Comparison of ENCODE assay signal across 4 cellular contexts in genomic region chr19:31292639-31293185, GRCh38.
TF ChIP-seq lines count a peak whose summit lies in the region.

No MANE protein-coding gene starts in this region.

TF ChIP-seq in HEK293, 187 proteins besides CTCF, POLR2A, EP300 and RAD21 (continues in another document):
- TF ChIP-seq KLF7 (tag by site-specific recombination; IDR thresholded peaks at IDR 0.05; ENCODE audit: borderline replicate concordance) (0 out of 2 replicates have a peak, but pooled peaks have one; percentile 34), ZNF544 (tag by site-specific recombination; IDR thresholded peaks at IDR 0.05) (peak; percentile 76; the same call in 1 of the 2 replicates), ZBTB17 (tag by site-specific recombination; IDR thresholded peaks at IDR 0.05) (peak; percentile 75), ZNF571 (tag by site-specific recombination; IDR thresholded peaks at IDR 0.05) (0 out of 2 replicates have a peak, but pooled peaks have one; percentile 33), ZNF157 (tag by site-specific recombination; IDR thresholded peaks at IDR 0.05) (0 out of 2 replicates have a peak, but pooled peaks have one; percentile 30), GLI2 (tag by site-specific recombination; IDR thresholded peaks at IDR 0.05; ENCODE audit: borderline replicate concordance, low read depth) (no peak), OVOL3 (tag by site-specific recombination; IDR thresholded peaks at IDR 0.05) (no peak), ZNF311 (tag by site-specific recombination; IDR thresholded peaks at IDR 0.05; ENCODE audit: borderline replicate concordance) (peak; percentile 73; the same call in 1 of the 2 replicates), ZNF776 (tag by site-specific recombination; IDR thresholded peaks at IDR 0.05; ENCODE audit: borderline replicate concordance) (0 out of 2 replicates have a peak, but pooled peaks have one; percentile 70), ZFP69B (tag by site-specific recombination; IDR thresholded peaks at IDR 0.05) (no peak)
- TF ChIP-seq, protein P1, sequence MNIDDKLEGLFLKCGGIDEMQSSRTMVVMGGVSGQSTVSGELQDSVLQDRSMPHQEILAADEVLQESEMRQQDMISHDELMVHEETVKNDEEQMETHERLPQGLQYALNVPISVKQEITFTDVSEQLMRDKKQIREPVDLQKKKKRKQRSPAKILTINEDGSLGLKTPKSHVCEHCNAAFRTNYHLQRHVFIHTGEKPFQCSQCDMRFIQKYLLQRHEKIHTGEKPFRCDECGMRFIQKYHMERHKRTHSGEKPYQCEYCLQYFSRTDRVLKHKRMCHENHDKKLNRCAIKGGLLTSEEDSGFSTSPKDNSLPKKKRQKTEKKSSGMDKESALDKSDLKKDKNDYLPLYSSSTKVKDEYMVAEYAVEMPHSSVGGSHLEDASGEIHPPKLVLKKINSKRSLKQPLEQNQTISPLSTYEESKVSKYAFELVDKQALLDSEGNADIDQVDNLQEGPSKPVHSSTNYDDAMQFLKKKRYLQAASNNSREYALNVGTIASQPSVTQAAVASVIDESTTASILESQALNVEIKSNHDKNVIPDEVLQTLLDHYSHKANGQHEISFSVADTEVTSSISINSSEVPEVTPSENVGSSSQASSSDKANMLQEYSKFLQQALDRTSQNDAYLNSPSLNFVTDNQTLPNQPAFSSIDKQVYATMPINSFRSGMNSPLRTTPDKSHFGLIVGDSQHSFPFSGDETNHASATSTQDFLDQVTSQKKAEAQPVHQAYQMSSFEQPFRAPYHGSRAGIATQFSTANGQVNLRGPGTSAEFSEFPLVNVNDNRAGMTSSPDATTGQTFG (tag by site-specific recombination; IDR thresholded peaks at IDR 0.05; ENCODE audit: borderline replicate concordance), result peak; percentile 68; the same call in 1 of the 2 replicates
- TF ChIP-seq, protein P2, sequence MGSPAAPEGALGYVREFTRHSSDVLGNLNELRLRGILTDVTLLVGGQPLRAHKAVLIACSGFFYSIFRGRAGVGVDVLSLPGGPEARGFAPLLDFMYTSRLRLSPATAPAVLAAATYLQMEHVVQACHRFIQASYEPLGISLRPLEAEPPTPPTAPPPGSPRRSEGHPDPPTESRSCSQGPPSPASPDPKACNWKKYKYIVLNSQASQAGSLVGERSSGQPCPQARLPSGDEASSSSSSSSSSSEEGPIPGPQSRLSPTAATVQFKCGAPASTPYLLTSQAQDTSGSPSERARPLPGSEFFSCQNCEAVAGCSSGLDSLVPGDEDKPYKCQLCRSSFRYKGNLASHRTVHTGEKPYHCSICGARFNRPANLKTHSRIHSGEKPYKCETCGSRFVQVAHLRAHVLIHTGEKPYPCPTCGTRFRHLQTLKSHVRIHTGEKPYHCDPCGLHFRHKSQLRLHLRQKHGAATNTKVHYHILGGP (tag by site-specific recombination; IDR thresholded peaks at IDR 0.05), result 0 out of 2 replicates have a peak, but pooled peaks have one; percentile 29

TF ChIP-seq in IMR-90, 13 proteins besides CTCF, POLR2A, EP300 and RAD21:
- no peak for TF ChIP-seq FOS (IDR thresholded peaks at IDR 0.05; ENCODE audit: low read depth, low read length)
TF ChIP-seq in IMR-90: peak in this region for 0.

TF ChIP-seq in K562, 482 proteins besides CTCF, POLR2A, EP300 and RAD21:
- TF ChIP-seq NFIC (IDR thresholded peaks at IDR 0.05) (no peak), IFI16 (CRISPR knock-in tag; IDR thresholded peaks at IDR 0.05) (no peak), TCF7L2 (IDR thresholded peaks at IDR 0.05; ENCODE audit: low read depth, low read length) (no peak), CREBBP (IDR thresholded peaks at IDR 0.05; ENCODE audit: low read depth, low read length) (peak; percentile 15)
- TF ChIP-seq, protein P3, sequence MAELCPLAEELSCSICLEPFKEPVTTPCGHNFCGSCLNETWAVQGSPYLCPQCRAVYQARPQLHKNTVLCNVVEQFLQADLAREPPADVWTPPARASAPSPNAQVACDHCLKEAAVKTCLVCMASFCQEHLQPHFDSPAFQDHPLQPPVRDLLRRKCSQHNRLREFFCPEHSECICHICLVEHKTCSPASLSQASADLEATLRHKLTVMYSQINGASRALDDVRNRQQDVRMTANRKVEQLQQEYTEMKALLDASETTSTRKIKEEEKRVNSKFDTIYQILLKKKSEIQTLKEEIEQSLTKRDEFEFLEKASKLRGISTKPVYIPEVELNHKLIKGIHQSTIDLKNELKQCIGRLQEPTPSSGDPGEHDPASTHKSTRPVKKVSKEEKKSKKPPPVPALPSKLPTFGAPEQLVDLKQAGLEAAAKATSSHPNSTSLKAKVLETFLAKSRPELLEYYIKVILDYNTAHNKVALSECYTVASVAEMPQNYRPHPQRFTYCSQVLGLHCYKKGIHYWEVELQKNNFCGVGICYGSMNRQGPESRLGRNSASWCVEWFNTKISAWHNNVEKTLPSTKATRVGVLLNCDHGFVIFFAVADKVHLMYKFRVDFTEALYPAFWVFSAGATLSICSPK (IDR thresholded peaks at IDR 0.05; ENCODE audit: borderline replicate concordance), result no peak

TF ChIP-seq in H1, 55 proteins besides CTCF, POLR2A, EP300 and RAD21:
- TF ChIP-seq TBP (IDR thresholded peaks at IDR 0.05; ENCODE audit: low read depth, low read length) (no peak), NRF1 (IDR thresholded peaks at IDR 0.05; ENCODE audit: low read depth, low read length) (no peak), SAP30 (IDR thresholded peaks at IDR 0.05; ENCODE audit: insufficient read depth, insufficient replicate concordance, low read length) (no peak), CBX5 (IDR thresholded peaks at IDR 0.05; ENCODE audit: low read depth, low read length) (no peak), BCL11A (IDR thresholded peaks at IDR 0.05; ENCODE audit: low read depth in 2 of 2, low read length in 2 of 2) (no peak), KDM1A (IDR thresholded peaks at IDR 0.05; ENCODE audit: borderline replicate concordance, low read length) (no peak), JUN (IDR thresholded peaks at IDR 0.05; ENCODE audit: low read depth, low read length) (no peak), CHD2 (IDR thresholded peaks at IDR 0.05; ENCODE audit: low read length) (no peak), CREB1 (IDR thresholded peaks at IDR 0.05) (no peak), SP4 (IDR thresholded peaks at IDR 0.05; ENCODE audit: low read length) (no peak), KDM4A (IDR thresholded peaks at IDR 0.05; ENCODE audit: low read depth, low read length, severe bottlenecking) (no peak), EZH2 (IDR thresholded peaks at IDR 0.05; ENCODE audit: low read depth, low read length, severe bottlenecking) (no peak), YY1 (IDR thresholded peaks at IDR 0.05; ENCODE audit: low read depth, low read length) (no peak), POLR2AphosphoS5 (IDR thresholded peaks at IDR 0.05; ENCODE audit: low read depth, low read length) (no peak), PHF8 (conservative IDR thresholded peaks at IDR 0.05; ENCODE audit: low read depth, low read length) (no peak), ASH2L (IDR thresholded peaks at IDR 0.05; ENCODE audit: low read length) (no peak), CBX8 (IDR thresholded peaks at IDR 0.05; ENCODE audit: borderline replicate concordance, low read depth, low read length) (no peak), SP2 (IDR thresholded peaks at IDR 0.05; ENCODE audit: low read length) (no peak)
- TF ChIP-seq, protein P4, sequence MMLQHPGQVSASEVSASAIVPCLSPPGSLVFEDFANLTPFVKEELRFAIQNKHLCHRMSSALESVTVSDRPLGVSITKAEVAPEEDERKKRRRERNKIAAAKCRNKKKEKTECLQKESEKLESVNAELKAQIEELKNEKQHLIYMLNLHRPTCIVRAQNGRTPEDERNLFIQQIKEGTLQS (IDR thresholded peaks at IDR 0.05; ENCODE audit: insufficient read depth, low read depth, low read length), result no peak
